ENCODE assay signal across 8 cellular contexts in the genomic region with DNA sequence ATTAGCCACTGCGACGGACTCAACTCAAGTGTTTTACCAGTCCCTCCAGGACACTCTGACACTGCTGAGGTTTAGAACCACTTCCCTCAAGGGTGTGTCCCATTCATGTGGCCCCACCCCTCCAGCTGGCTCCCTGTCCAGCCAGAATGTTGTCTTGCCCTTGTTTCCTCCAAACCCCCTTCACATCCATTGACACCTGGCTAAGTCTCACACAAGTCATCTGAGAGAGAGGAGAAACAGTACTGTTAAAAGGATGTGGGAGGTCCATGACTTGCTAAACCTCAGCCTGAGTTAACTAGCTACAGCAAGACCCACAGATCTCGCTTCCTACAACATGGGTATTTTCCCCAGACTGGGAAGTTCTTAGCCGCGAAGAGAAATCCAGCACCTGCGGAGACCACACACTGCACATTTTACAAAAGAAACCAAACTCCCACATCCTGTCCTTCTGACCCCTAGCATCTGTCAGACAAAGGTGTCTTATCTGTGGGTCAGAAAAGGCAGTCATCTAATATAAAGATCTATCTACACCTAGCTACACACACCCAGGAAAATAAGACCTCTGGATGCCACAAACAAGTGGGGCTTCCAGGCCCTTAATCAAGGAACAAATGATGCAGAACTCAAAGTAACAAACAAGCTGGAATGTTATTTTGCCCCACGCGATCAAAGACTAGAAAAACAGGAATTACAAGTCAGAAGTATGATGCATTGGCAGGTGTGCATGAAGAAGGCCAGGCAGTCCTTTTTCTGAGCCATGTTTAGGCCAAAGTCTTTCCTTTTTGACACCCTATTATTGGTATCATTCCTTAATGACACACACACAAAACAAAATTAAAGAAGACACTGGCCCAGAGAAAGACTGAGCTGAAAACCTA. TPM values are rescaled to one million over a fixed set of nuclear protein-coding genes. Genes with fewer than 3 reads are reported as not detected.
DNase-seq lines count a peak whose midpoint lies in the region; ATAC-seq and TF ChIP-seq lines count a peak whose summit lies in the region.

No MANE protein-coding gene starts in this region.

- H3K36me3 ChIP-seq in Caco-2 (ENCODE audit: control insufficient read depth, insufficient read depth, low read length): no peaks in the 10 kb centered on the region
- H3K36me3 ChIP-seq in PC-3 (ENCODE audit: low read depth, low read length): no peaks in the 10 kb centered on the region
- H3K36me3 ChIP-seq in osteoblast (ENCODE audit: insufficient read depth, low read length): no peaks in the 10 kb centered on the region

- H3F3A ChIP-seq in PC-3 (ENCODE audit: low read length, unreplicated experiment): no peaks in the 10 kb centered on the region

- peaks cover 96% of the 10 kb centered on the region for H3K79me2 ChIP-seq in PC-3 (ENCODE audit: low read length)
- peaks cover 96% of the 10 kb centered on the region for H3K79me2 ChIP-seq in osteoblast (ENCODE audit: insufficient read depth, low read length)

- H3K27ac Mint-ChIP-seq in Caco-2 (ENCODE audit: unreplicated experiment): peak overlapping the region; percentile 86
- peak overlapping the region; percentile 72 for H3K27ac Mint-ChIP-seq in progenitor cell of endocrine pancreas

- H3K9me2 ChIP-seq in PC-3 (replicated peaks; ENCODE audit: low read length): no peaks in the 10 kb centered on the region

- H2AFZ ChIP-seq in PC-3 (ENCODE audit: low read length) (no peak overlapping the region), osteoblast (ENCODE audit: low read length) (no peak overlapping the region)

- H3K27ac ChIP-seq in PC-3 (ENCODE audit: low read length): peak overlapping the region; percentile 25
- H3K27ac ChIP-seq in osteoblast (ENCODE audit: low read depth, low read length): no peak overlapping the region

- H3K4me3 Mint-ChIP-seq in Caco-2 (ENCODE audit: unreplicated experiment): peak overlapping the region; percentile 57
- H3K4me3 Mint-ChIP-seq in progenitor cell of endocrine pancreas (ENCODE audit: low read depth): no peak overlapping the region

- H3K27me3 Mint-ChIP-seq in Caco-2 (ENCODE audit: insufficient read depth, unreplicated experiment): no peaks in the 10 kb centered on the region
- no peaks in the 10 kb centered on the region for H3K27me3 Mint-ChIP-seq in progenitor cell of endocrine pancreas

- TF ChIP-seq CTCF in Caco-2 (IDR thresholded peaks at IDR 0.05; ENCODE audit: insufficient read depth in 1 of 2, low read depth in 1 of 2, low read length in 1 of 2, severe bottlenecking in 1 of 2, unreplicated experiment in 1 of 2) (no peak), PC-3 (conservative IDR thresholded peaks at IDR 0.05; ENCODE audit: low read depth, low read length) (no peak), choroid plexus epithelial cell (conservative IDR thresholded peaks at IDR 0.05; ENCODE audit: low read depth, low read length) (no peak), progenitor cell of endocrine pancreas (IDR thresholded peaks at IDR 0.05; ENCODE audit: unreplicated experiment) (no peak), osteoblast (IDR thresholded peaks at IDR 0.05; ENCODE audit: extremely low read depth, low read depth, low read length) (no peak)

- POLR2A ChIA-PET in Caco-2 (lab: Charles Lee): interaction anchor here (0.9 kb wide), 1 partner anchor 15 kb away, joined by 3 read pairs; no protein-coding TSS in a partner anchor
- POLR2A ChIA-PET in PC-3 (lab: Charles Lee; ENCODE audit: unreplicated experiment): interaction anchor here (0.6 kb wide), 2 partner anchors 15 to 85 kb away, joined by 3 to 5 read pairs; no protein-coding TSS in a partner anchor

- DNase-seq in Caco-2 (peak; percentile 51 to 53), PC-3 (peak; percentile 79), choroid plexus epithelial cell (ENCODE audit: low read depth) (peak; percentile 26), progenitor cell of endocrine pancreas (ENCODE audit: low spot score, unreplicated experiment) (no peak), globus pallidus (ENCODE audit: low spot score) (no peak), osteoblast (ENCODE audit: insufficient read length, low spot score, missing footprints) (no peak)

- no TSS peak for BruUV-seq in Caco-2 (replicated peaks; lab: Mats Ljungman, UMichigan)
- BruUV-seq in PC-3 (replicated peaks; lab: Mats Ljungman, UMichigan): no TSS peak

- CTCF ChIA-PET in Caco-2 (lab: Charles Lee): interaction anchor here (0.9 kb wide), 1 partner anchor 13 kb away, joined by 3 read pairs; no protein-coding TSS in a partner anchor
- CTCF ChIA-PET in PC-3 (lab: Charles Lee): no interaction called here

- H3K4me2 ChIP-seq in PC-3 (ENCODE audit: low read length) (peak overlapping the region; percentile 56), osteoblast (ENCODE audit: insufficient read depth, low read length) (no peak overlapping the region)

- H3K9me3 ChIP-seq in Caco-2 (no peaks in the 10 kb centered on the region), PC-3 (ENCODE audit: low read length) (no peaks in the 10 kb centered on the region), osteoblast (ENCODE audit: low read depth, low read length) (no peaks in the 10 kb centered on the region)

- H3K9ac ChIP-seq in PC-3 (ENCODE audit: low read length): no peak overlapping the region

- peak; percentile 77 for ATAC-seq in HG03097 (IDR thresholded peaks at IDR 0.05; ENCODE audit: low FRiP score, unreplicated experiment)
- peak; percentile 54 for ATAC-seq in PC-3

- H3K4me1 Mint-ChIP-seq in Caco-2 (ENCODE audit: low read depth, unreplicated experiment): peaks cover 49% of the 10 kb centered on the region
- H3K4me1 Mint-ChIP-seq in progenitor cell of endocrine pancreas (ENCODE audit: low read depth): peaks cover 9% of the 10 kb centered on the region

- H3K9me3 Mint-ChIP-seq in Caco-2 (ENCODE audit: unreplicated experiment): no peaks in the 10 kb centered on the region
- H3K9me3 Mint-ChIP-seq in progenitor cell of endocrine pancreas (ENCODE audit: low read depth): peaks cover 5% of the 10 kb centered on the region

- peaks cover 33% of the 10 kb centered on the region for H3K4me1 ChIP-seq in Caco-2
- H3K4me1 ChIP-seq in PC-3 (ENCODE audit: insufficient read depth, low read length): peaks cover 48% of the 10 kb centered on the region
- H3K4me1 ChIP-seq in osteoblast (ENCODE audit: insufficient read depth, low read length): peaks cover 35% of the 10 kb centered on the region

- peaks cover 15% of the 10 kb centered on the region for H4K20me1 ChIP-seq in PC-3 (ENCODE audit: low read length)
- H4K20me1 ChIP-seq in osteoblast (ENCODE audit: insufficient read depth, low read length): no peaks in the 10 kb centered on the region

- H3K36me3 Mint-ChIP-seq in Caco-2 (ENCODE audit: insufficient read depth, unreplicated experiment): peaks cover 6% of the 10 kb centered on the region
- no peaks in the 10 kb centered on the region for H3K36me3 Mint-ChIP-seq in progenitor cell of endocrine pancreas (ENCODE audit: insufficient read depth)

- H3K27me3 ChIP-seq in Caco-2 (replicated peaks; ENCODE audit: control insufficient read depth, insufficient read depth, low read length) (no peaks in the 10 kb centered on the region), PC-3 (ENCODE audit: low read length) (no peaks in the 10 kb centered on the region), osteoblast (ENCODE audit: insufficient read depth, low read length) (no peaks in the 10 kb centered on the region)

- intact Hi-C loops in Caco-2 (cut with micrococcal nuclease; ENCODE audit: unreplicated experiment): no loop called here
- intact Hi-C loops in PC-3 (cut with micrococcal nuclease): no loop called here

- peak; percentile 44 for TF ChIP-seq POLR2A in GM19193 (IDR thresholded peaks at IDR 0.05; ENCODE audit: extremely low read depth, insufficient read depth, insufficient read length)

- H3K4me3 ChIP-seq in Caco-2 (ENCODE audit: low read depth, low read length) (no peak overlapping the region), PC-3 (ENCODE audit: low read length) (no peak overlapping the region), choroid plexus epithelial cell (ENCODE audit: low read depth, low read length) (no peak overlapping the region), osteoblast (ENCODE audit: insufficient read depth, low read length) (no peak overlapping the region)

RNA-seq across cellular contexts. Expression of gene OSBPL3, which starts 13.9 kb away (rescaled TPM):
- total RNA-seq in Caco-2 (2022) (43.9 and 45.1 TPM in 2 replicates), PC-3 (2014; rRNA removed) (10.5 and 11.6 TPM in 2 replicates), progenitor cell of endocrine pancreas (11.6 and 12.1 TPM in 2 replicates), osteoblast (30.8 and 37.7 TPM in 2 replicates)

Comparison
In these comparisons a context has a peak if more than half of its experiments do, and no peak if none do; other contexts are left out.
1. DNase-seq: peak in Caco-2 (2 of 2), PC-3 (single experiment) and choroid plexus epithelial cell (single experiment); none in progenitor cell of endocrine pancreas (single experiment), globus pallidus (single experiment) and osteoblast (single experiment).